21 cellular contexts compared by ENCODE assay signal in genomic region chr4:5973486-5974220, GRCh38. TPM values are rescaled to one million over a fixed set of nuclear protein-coding genes. Genes with fewer than 3 reads are reported as not detected.
A peak's percentile ranks its signal among the peaks of the same experiment; 100 is the strongest.
DNase-seq lines count a peak whose midpoint lies in the region; ATAC-seq and TF ChIP-seq lines count a peak whose summit lies in the region.
"Had no signal": no experiment of that assay in that cellular context is flagged by ENCODE, and none has a peak within 500 bp of the region (broad histone marks: within the 10 kb centered on the region; RNA-seq: fewer than 3 reads in every experiment).

No MANE protein-coding gene starts in this region.

- in situ Hi-C loops in IMR-90 (cut with MboI; ENCODE audit: low sequenced_read_pairs): no loop called here

- no peak overlapping the region for H4K91ac ChIP-seq in IMR-90 (ENCODE audit: insufficient read depth, low read depth, low read length)
- no peak overlapping the region for H4K91ac ChIP-seq in neuronal stem cell (ENCODE audit: low read depth, low read length, poor library complexity)

- H2AFZ ChIP-seq in IMR-90 (replicated peaks; ENCODE audit: low read length, poor library complexity) (peak overlapping the region; percentile 11), neuronal stem cell (ENCODE audit: low read length) (no peak overlapping the region)

- H3K27ac ChIP-seq in IMR-90 (ENCODE audit: insufficient read depth, low read length) (no peak overlapping the region), neuronal stem cell (replicated peaks; ENCODE audit: low read length) (no peak overlapping the region), prostate gland (no peak overlapping the region)
- H3K27ac ChIP-seq: KMS-11 had no signal

- ATAC-seq in IMR-90 (ENCODE audit: low read depth) (no peak), HG02678 (IDR thresholded peaks at IDR 0.05; ENCODE audit: unreplicated experiment) (no peak)
- ATAC-seq: Panc1 had no signal

- H3K4ac ChIP-seq in IMR-90 (ENCODE audit: low read depth, low read length): no peak overlapping the region
- no peak overlapping the region for H3K4ac ChIP-seq in neuronal stem cell (ENCODE audit: low read length)

- no peak overlapping the region for H2BK20ac ChIP-seq in IMR-90 (ENCODE audit: low read depth, low read length)

- H3K36me3 ChIP-seq in H7 (replicated peaks; ENCODE audit: control insufficient read depth, insufficient read depth, low read length) (no peaks in the 10 kb centered on the region), IMR-90 (ENCODE audit: control insufficient read depth, insufficient read depth, low read length) (no peaks in the 10 kb centered on the region), neuronal stem cell (replicated peaks in 1 of 2; ENCODE audit: control insufficient read depth in 2 of 2, insufficient read depth in 2 of 2, low read length in 2 of 2) (no peaks in the 10 kb centered on the region), prostate gland (no peaks in the 10 kb centered on the region)

- no peak overlapping the region for H2BK15ac ChIP-seq in IMR-90 (ENCODE audit: low read depth, low read length)
- peak overlapping the region; percentile 50 for H2BK15ac ChIP-seq in neuronal stem cell (ENCODE audit: low read length)

- H4K5ac ChIP-seq in IMR-90 (ENCODE audit: low read depth, low read length): no peak overlapping the region

- no peak overlapping the region for H3K56ac ChIP-seq in IMR-90 (ENCODE audit: extremely low read depth, insufficient read depth, low read length)

- H3K9ac ChIP-seq in IMR-90 (ENCODE audit: low read depth, low read length): no peak overlapping the region
- H3K9ac ChIP-seq in neuronal stem cell (ENCODE audit: low read depth, low read length, poor library complexity): peak overlapping the region; percentile 15
- H3K9ac ChIP-seq: KMS-11 had no signal

- no peak overlapping the region for H3K4me3 ChIP-seq in H7 (ENCODE audit: insufficient read depth, low read depth, low read length)
- no peak overlapping the region for H3K4me3 ChIP-seq in IMR-90 (ENCODE audit: insufficient read depth, low read depth, low read length)
- no peak overlapping the region for H3K4me3 ChIP-seq in neuronal stem cell (ENCODE audit: low read length in 2 of 2)
- no peak overlapping the region for H3K4me3 ChIP-seq in prostate gland

- H2BK120ac ChIP-seq in IMR-90 (ENCODE audit: low read depth, low read length) (no peak overlapping the region), neuronal stem cell (ENCODE audit: low read depth, low read length) (no peak overlapping the region)

- DNase-seq in H7 (peak; percentile 43), IMR-90 (no peak), ecto neural progenitor cell (ENCODE audit: low spot score) (peak; percentile 34), neuronal stem cell (ENCODE audit: low spot score) (no peak), prostate gland (ENCODE audit: low spot score) (no peak), NOMO-1 (lab: John Stamatoyannopoulos, UW; ENCODE audit: unreplicated experiment in 2 of 2) (no peak), C1 segment of cervical spinal cord (lab: John Stamatoyannopoulos, UW) (no peak)
- DNase-seq: CD4-positive, alpha-beta T cell; COR-L47; DMS79; H9; HFFc6; NCI-H1092 treated with DMSO at 0.1 percent for 48 hours; NCI-H1436 treated with DMSO at 0.1 percent for 48 hours; NCI-H1930; NCI-H2227 treated with DMSO at 0.1 percent for 48 hours; NCI-H510A had no signal

- POLR2A ChIA-PET in IMR-90 (lab: Charles Lee; ENCODE audit: unreplicated experiment): no interaction called here

- H3K4me2 ChIP-seq in IMR-90 (ENCODE audit: low read depth, low read length): no peak overlapping the region
- no peak overlapping the region for H3K4me2 ChIP-seq in neuronal stem cell (ENCODE audit: insufficient read depth, low read length, poor library complexity, severe bottlenecking)
- H3K4me2 ChIP-seq: KMS-11 had no signal

- WGBS in IMR-90 (ENCODE audit: extremely low coverage in 2 of 2, insufficient read length in 1 of 2), 2 experiments: 64% methylated on average over 8 of the region's 25 CpGs; no CpG with 5 or more reads in 1 of the 2 experiments
- WGBS in neuronal stem cell (ENCODE audit: extremely low coverage in 2 of 2, insufficient read length in 2 of 2, insufficient replicate concordance in 1 of 2), 2 donors: no CpG with 5 or more reads among the region's 25 CpGs
- 79% methylated on average over 16 of the region's 25 CpGs for WGBS in prostate gland

- H3K9me1 ChIP-seq in IMR-90 (ENCODE audit: insufficient read depth, low read length): no peaks in the 10 kb centered on the region

- no peaks in the 10 kb centered on the region for H3K27me3 ChIP-seq in H7 (ENCODE audit: control insufficient read depth, insufficient read depth, low read length)
- H3K27me3 ChIP-seq in IMR-90 (ENCODE audit: control insufficient read depth, insufficient read depth, low read length): no peaks in the 10 kb centered on the region; the same call in 1 of the 2 replicates
- peaks cover 0 to 14% (median 0%) of the 10 kb centered on the region in 3 experiments for H3K27me3 ChIP-seq in neuronal stem cell (ENCODE audit: control insufficient read depth in 3 of 3, insufficient read depth in 3 of 3, low read depth in 1 of 3, low read length in 3 of 3)
- H3K27me3 ChIP-seq in prostate gland (replicated peaks; ENCODE audit: insufficient read depth): peaks cover 4% of the 10 kb centered on the region

- CTCF ChIA-PET in IMR-90 (lab: Yijun Ruan, JAX): no interaction called here

- no peak overlapping the region for H3K18ac ChIP-seq in IMR-90 (ENCODE audit: low read depth, low read length)
- H3K18ac ChIP-seq in neuronal stem cell (ENCODE audit: low read length): peak overlapping the region; percentile 68

- TF ChIP-seq CTCF in IMR-90 (conservative IDR thresholded peaks at IDR 0.05; ENCODE audit: low read depth, low read length): no peak
- TF ChIP-seq CTCF in prostate gland (IDR thresholded peaks at IDR 0.05): no peak

- BruUV-seq in IMR-90 (replicated peaks; lab: Mats Ljungman, UMichigan): no TSS peak

- dilution Hi-C loops in IMR-90 (cut with HindIII; ENCODE audit: low sequenced_read_pairs, unreplicated experiment): no loop called here

- intact Hi-C loops in IMR-90 (cut with micrococcal nuclease) (no loop called here), prostate gland (cut with DNase I) (no loop called here)

- TF ChIP-seq RAD21 in IMR-90 (IDR thresholded peaks at IDR 0.05; ENCODE audit: low read length): no peak

- peak overlapping the region; percentile 63 for H2BK12ac ChIP-seq in neuronal stem cell (ENCODE audit: low read length)

- TF ChIP-seq POLR2A in IMR-90 (IDR thresholded peaks at IDR 0.05; ENCODE audit: low read depth, low read length): no peak
- no peak for TF ChIP-seq POLR2A in prostate gland (IDR thresholded peaks at IDR 0.05)

- H3K4me1 ChIP-seq in IMR-90 (ENCODE audit: control insufficient read depth, insufficient read depth, low read length) (no peaks in the 10 kb centered on the region), neuronal stem cell (ENCODE audit: control insufficient read depth in 2 of 2, insufficient read depth in 1 of 2, low read depth in 1 of 2, low read length in 2 of 2) (peaks cover 0 to 3% of the 10 kb centered on the region in 2 donors), prostate gland (replicated peaks) (no peaks in the 10 kb centered on the region)

- H3K23ac ChIP-seq in IMR-90 (ENCODE audit: low read depth, low read length) (no peak overlapping the region), neuronal stem cell (ENCODE audit: low read depth, low read length, poor library complexity) (peak overlapping the region; percentile 69)

- no peaks in the 10 kb centered on the region for H4K20me1 ChIP-seq in IMR-90 (ENCODE audit: insufficient read depth, low read length)

- no peak overlapping the region for H2AK9ac ChIP-seq in IMR-90 (replicated peaks; ENCODE audit: low read depth, low read length, poor library complexity)

- no peak overlapping the region for H4K8ac ChIP-seq in IMR-90 (ENCODE audit: low read depth in 2 of 2, low read length in 2 of 2)
- H4K8ac ChIP-seq in neuronal stem cell (ENCODE audit: low read depth, low read length): no peak overlapping the region

- H2BK5ac ChIP-seq in IMR-90 (ENCODE audit: low read depth, low read length, poor library complexity, severe bottlenecking) (no peak overlapping the region), neuronal stem cell (ENCODE audit: low read length) (no peak overlapping the region)

- H3K79me1 ChIP-seq in IMR-90 (ENCODE audit: low read depth in 1 of 2, low read length in 2 of 2) (no peaks in the 10 kb centered on the region), neuronal stem cell (ENCODE audit: low read depth, low read length) (no peaks in the 10 kb centered on the region)

- H2AK5ac ChIP-seq in IMR-90 (ENCODE audit: low read depth, low read length) (no peak overlapping the region), neuronal stem cell (ENCODE audit: low read depth, low read length) (peak overlapping the region; percentile 79)

- H3K14ac ChIP-seq in IMR-90 (replicated peaks; ENCODE audit: low read depth, low read length) (no peak overlapping the region), neuronal stem cell (ENCODE audit: low read length) (peak overlapping the region; percentile 1)

- H3K9me3 ChIP-seq in IMR-90 (ENCODE audit: control insufficient read depth, insufficient read depth, low read length) (no peaks in the 10 kb centered on the region), neuronal stem cell (replicated peaks in 1 of 2; ENCODE audit: control insufficient read depth in 2 of 2, insufficient read depth in 1 of 2, low read depth in 1 of 2, low read length in 2 of 2) (no peaks in the 10 kb centered on the region), prostate gland (no peaks in the 10 kb centered on the region)

TF ChIP-seq in IMR-90, 13 proteins besides CTCF, POLR2A, EP300 and RAD21 (continues in another document):
- TF ChIP-seq MXI1 (IDR thresholded peaks at IDR 0.05; ENCODE audit: borderline replicate concordance, low read depth, low read length): no peak
- TF ChIP-seq CEBPB (IDR thresholded peaks at IDR 0.05; ENCODE audit: low read depth, low read length): no peak
- no peak for TF ChIP-seq CHD1 (IDR thresholded peaks at IDR 0.05; ENCODE audit: low read depth, low read length)
- TF ChIP-seq MAZ (IDR thresholded peaks at IDR 0.05; ENCODE audit: borderline replicate concordance, low read depth, low read length): no peak

RNA-seq across cellular contexts. Expression of gene C4orf50, which starts 44.6 kb away (rescaled TPM):
- total RNA-seq in H7 (2014; rRNA removed; shearing (Covaris generic)): 0.10 and 0.11 TPM in 2 replicates
- total RNA-seq in IMR-90 (2012; rRNA removed) (not detected in 2 replicates), prostate gland (1 to 10 TPM in 1 of 2 donors, under 1 TPM in 1; 0.87 to 2.8 TPM)
- not detected in 2 replicates for polyA plus RNA-seq in IMR-90 (2012; rRNA removed)
- polyA plus RNA-seq in IMR-90 (2012; cell fraction: cytosol; rRNA removed): not detected in 2 replicates
- polyA plus RNA-seq in IMR-90 (2012; cell fraction: nucleus; rRNA removed; ENCODE audit: low replicate concordance): not detected in 2 replicates
- polyA plus RNA-seq in neuronal stem cell (2013, experiment 1 of 2): 0.01 TPM
- 0.01 TPM for polyA plus RNA-seq in neuronal stem cell (2013, experiment 2 of 2)
- total RNA-seq: HFFc6 had no signal
- polyA plus RNA-seq: BJ had no signal

Comparison
In these comparisons a context has a peak if more than half of its experiments do, and no peak if none do; other contexts are left out.
1. DNase-seq: peak in H7 (single experiment) and ecto neural progenitor cell (single experiment); none in IMR-90 (single experiment), neuronal stem cell (single experiment), prostate gland (single experiment), NOMO-1 (0 of 2) and C1 segment of cervical spinal cord (0 of 14).